ENCODE assay signal across 25 cellular contexts in genomic region chr18:22417496-22418188, GRCh38. TPM values are rescaled to one million over a fixed set of nuclear protein-coding genes. Genes with fewer than 3 reads are reported as not detected.
DNase-seq lines count a peak whose midpoint lies in the region; ATAC-seq and TF ChIP-seq lines count a peak whose summit lies in the region.
"Had no signal": no experiment of that assay in that cellular context is flagged by ENCODE, and none has a peak within 500 bp of the region (broad histone marks: within the 10 kb centered on the region; RNA-seq: fewer than 3 reads in every experiment).

Gene CTAGE1, minus strand, starts transcription at chr18:22417915. Its CDS starts 104 bp downstream, at chr18:22417811.

- DNase-seq in GM23338 (ENCODE audit: low spot score) (peak; percentile 90), adipocyte (ENCODE audit: low read depth) (peak; percentile 23), iPS-NIHi11 (ENCODE audit: low spot score) (peak; percentile 29), smooth muscle cell (lab: John Stamatoyannopoulos, UW; ENCODE audit: unreplicated experiment) (no peak), sigmoid colon (no peak), D341Med (ENCODE audit: low spot score) (no peak)
- DNase-seq: activated CD4-positive, alpha-beta T cell treated with anti-CD3 and anti-CD28 coated beads, Interleukin-2, amount 50 U/mL, for 48 hours; activated CD4-positive, CD25-positive, alpha-beta regulatory T cell; activated gamma-delta T cell; adrenal gland; CD8-positive, alpha-beta memory T cell; DMS79; heart right ventricle; lower lobe of right lung; NCI-H1092 treated with DMSO at 0.1 percent for 48 hours; NCI-H2081; NCI-H524; stimulated activated naive CD4-positive, alpha-beta T cell; SW 1271 had no signal

- no peak within 1 kb of the TSS; the same call in 1 of the 2 replicates for H2AFZ ChIP-seq in GM23338
- peak within 1 kb of the TSS; percentile 32 for H2AFZ ChIP-seq in smooth muscle cell (ENCODE audit: low read depth)

- no peak within 1 kb of the TSS for H3K4me2 ChIP-seq in GM23338
- peak within 1 kb of the TSS; percentile 54 for H3K4me2 ChIP-seq in smooth muscle cell

- H3K79me2 ChIP-seq in GM23338 (replicated peaks; ENCODE audit: insufficient read depth): no peaks in the 10 kb centered on the region
- no peaks in the 10 kb centered on the region for H3K79me2 ChIP-seq in smooth muscle cell (ENCODE audit: low read depth)

- H3K9ac ChIP-seq in adipocyte (ENCODE audit: low read length): no peak within 1 kb of the TSS
- no peak within 1 kb of the TSS for H3K9ac ChIP-seq in smooth muscle cell (ENCODE audit: low read depth)

- H4K20me1 ChIP-seq in GM23338 (replicated peaks; ENCODE audit: insufficient read depth) (no peaks in the 10 kb centered on the region), smooth muscle cell (ENCODE audit: low read depth) (no peaks in the 10 kb centered on the region)

- no peaks in the 10 kb centered on the region for H3K4me1 Mint-ChIP-seq in GM23338
- no peaks in the 10 kb centered on the region for H3K4me1 Mint-ChIP-seq in activated T-helper 17 cell treated with anti-CD3 and anti-CD28 coated beads, Interleukin-2, amount 50 U/mL, for 72 hours
- H3K4me1 Mint-ChIP-seq: CD8-positive, alpha-beta memory T cell had no signal

- no peak for TF ChIP-seq EP300 in sigmoid colon (IDR thresholded peaks at IDR 0.05)

- TF ChIP-seq POLR2A in sigmoid colon (IDR thresholded peaks at IDR 0.05): no peak

- peak; percentile 100 for ATAC-seq in GM23338
- ATAC-seq in activated T-helper 17 cell treated with anti-CD3 and anti-CD28 coated beads, Interleukin-2, amount 50 U/mL, for 72 hours (replicated peaks): no peak
- ATAC-seq: heart right ventricle, lower lobe of right lung had no signal

- H3K9me3 Mint-ChIP-seq in GM23338: peaks cover 10% of the 10 kb centered on the region; the same call in 2 of the 3 replicates
- peaks cover 13% of the 10 kb centered on the region for H3K9me3 Mint-ChIP-seq in activated T-helper 17 cell treated with anti-CD3 and anti-CD28 coated beads, Interleukin-2, amount 50 U/mL, for 72 hours

- no peaks in the 10 kb centered on the region for H3K36me3 Mint-ChIP-seq in GM23338 (ENCODE audit: low read depth)
- no peaks in the 10 kb centered on the region for H3K36me3 Mint-ChIP-seq in activated T-helper 17 cell treated with anti-CD3 and anti-CD28 coated beads, Interleukin-2, amount 50 U/mL, for 72 hours (ENCODE audit: low read depth)

- no peak within 1 kb of the TSS for H3K4me3 Mint-ChIP-seq in GM23338
- no peak within 1 kb of the TSS for H3K4me3 Mint-ChIP-seq in activated T-helper 17 cell treated with anti-CD3 and anti-CD28 coated beads, Interleukin-2, amount 50 U/mL, for 72 hours
- H3K4me3 Mint-ChIP-seq: CD8-positive, alpha-beta memory T cell had no signal

- no peaks in the 10 kb centered on the region for H3K9me2 ChIP-seq in GM23338 (ENCODE audit: insufficient read depth)

- peaks cover 4% of the 10 kb centered on the region for H3K27me3 Mint-ChIP-seq in GM23338 (ENCODE audit: insufficient read depth, low read depth, poor library complexity)
- no peaks in the 10 kb centered on the region for H3K27me3 Mint-ChIP-seq in activated T-helper 17 cell treated with anti-CD3 and anti-CD28 coated beads, Interleukin-2, amount 50 U/mL, for 72 hours

- intact Hi-C loops in sigmoid colon (cut with DNase I): no loop called here

- no peaks in the 10 kb centered on the region for H3K36me3 ChIP-seq in GM23338 (ENCODE audit: insufficient read depth)
- no peaks in the 10 kb centered on the region for H3K36me3 ChIP-seq in adipocyte (ENCODE audit: control insufficient read depth, insufficient read depth, low read length, severe bottlenecking)
- no peaks in the 10 kb centered on the region for H3K36me3 ChIP-seq in smooth muscle cell (ENCODE audit: low read depth)
- no peaks in the 10 kb centered on the region for H3K36me3 ChIP-seq in sigmoid colon
- H3K36me3 ChIP-seq: adrenal gland, heart right ventricle, lower lobe of right lung, thoracic aorta had no signal

- H3K4me3 ChIP-seq in GM23338 (no peak within 1 kb of the TSS), adipocyte (ENCODE audit: low read length) (no peak within 1 kb of the TSS), smooth muscle cell (no peak within 1 kb of the TSS), sigmoid colon (no peak within 1 kb of the TSS)
- H3K4me3 ChIP-seq: adrenal gland, heart right ventricle, lower lobe of right lung, skin epidermis, thoracic aorta had no signal

- H3K27me3 ChIP-seq in GM23338 (ENCODE audit: insufficient read depth) (0 out of 2 replicates have a peak, but pooled peaks cover 4% of the 10 kb centered on the region), adipocyte (replicated peaks; ENCODE audit: control insufficient read depth, insufficient read depth, low read length) (no peaks in the 10 kb centered on the region), smooth muscle cell (ENCODE audit: low read depth) (no peaks in the 10 kb centered on the region), sigmoid colon (no peaks in the 10 kb centered on the region)
- H3K27me3 ChIP-seq: adrenal gland, heart right ventricle had no signal

- H3K4me1 ChIP-seq in GM23338 (ENCODE audit: insufficient read depth) (no peaks in the 10 kb centered on the region), adipocyte (ENCODE audit: control insufficient read depth, insufficient read depth, low read length) (peaks cover 1% of the 10 kb centered on the region), smooth muscle cell (ENCODE audit: low read depth) (no peaks in the 10 kb centered on the region), sigmoid colon (peaks cover 0 to 1% (median under 1%) of the 10 kb centered on the region in 4 donors)
- H3K4me1 ChIP-seq: adrenal gland had no signal

- H3K9me3 ChIP-seq in adipocyte (ENCODE audit: control insufficient read depth, low read length) (no peaks in the 10 kb centered on the region), smooth muscle cell (replicated peaks; ENCODE audit: low read depth) (no peaks in the 10 kb centered on the region), sigmoid colon (no peaks in the 10 kb centered on the region)
- H3K9me3 ChIP-seq: adrenal gland, lower lobe of right lung, thoracic aorta had no signal

- no peaks in the 10 kb centered on the region for H3F3A ChIP-seq in GM23338 (replicated peaks; ENCODE audit: low read depth)
- H3F3A ChIP-seq in smooth muscle cell (ENCODE audit: low read depth): no peaks in the 10 kb centered on the region

- WGBS in smooth muscle cell (ENCODE audit: low lambda C conversion rate): 66% methylated on average over 24 of the region's 24 CpGs
- WGBS in sigmoid colon, 2 donors: 85 to 94% methylated on average over 24 of the region's 24 CpGs

- no peak for TF ChIP-seq CTCF in GM23338 (conservative IDR thresholded peaks at IDR 0.05; ENCODE audit: low read depth in 2 of 2)
- TF ChIP-seq CTCF in smooth muscle cell (IDR thresholded peaks at IDR 0.05; ENCODE audit: borderline replicate concordance, insufficient read depth, poor library complexity, severe bottlenecking): no peak
- TF ChIP-seq CTCF in sigmoid colon (IDR thresholded peaks at IDR 0.05): no peak

- H3K27ac Mint-ChIP-seq in GM23338: no peak within 1 kb of the TSS
- H3K27ac Mint-ChIP-seq in activated T-helper 17 cell treated with anti-CD3 and anti-CD28 coated beads, Interleukin-2, amount 50 U/mL, for 72 hours: no peak within 1 kb of the TSS
- H3K27ac Mint-ChIP-seq: CD8-positive, alpha-beta memory T cell had no signal

- H3K27ac ChIP-seq in GM23338 (ENCODE audit: low read depth) (no peak within 1 kb of the TSS), smooth muscle cell (ENCODE audit: low read depth) (peak within 1 kb of the TSS; percentile 34), sigmoid colon (no peak within 1 kb of the TSS)
- H3K27ac ChIP-seq: adrenal gland, epithelial cell of prostate, heart right ventricle, lower lobe of right lung, skin epidermis, thoracic aorta had no signal

TF ChIP-seq in GM23338, 12 proteins besides CTCF, POLR2A, EP300 and RAD21 (continues in another document):
- TF ChIP-seq EZH2 (IDR thresholded peaks at IDR 0.05; ENCODE audit: low read depth, unreplicated experiment) (no peak), EZH2phosphoT487 (IDR thresholded peaks at IDR 0.05; ENCODE audit: unreplicated experiment) (no peak), ETS1 (IDR thresholded peaks at IDR 0.05) (no peak), JUNB (IDR thresholded peaks at IDR 0.05; ENCODE audit: unreplicated experiment) (no peak), POLR2AphosphoS5 (IDR thresholded peaks at IDR 0.05; ENCODE audit: low read depth) (no peak), ZNF331 (CRISPR knock-in tag; IDR thresholded peaks at IDR 0.05; ENCODE audit: low read depth) (no peak)

RNA-seq across cellular contexts. Expression of gene CTAGE1, which starts in this region (rescaled TPM):
- 0.03 TPM in 1 of 2 replicates, not detected in the other for total RNA-seq in GM23338 (2014; rRNA removed; shearing (Covaris generic))
- 0.05 and 0.06 TPM in 2 replicates for polyA plus RNA-seq in GM23338 (2016; fragmentation: Nextera tagmentation; extraction: Ambion mirVana)
- total RNA-seq in smooth muscle cell: not detected in 2 replicates
- polyA plus RNA-seq in smooth muscle cell: not detected in 2 replicates
- not detected for total RNA-seq in sigmoid colon
- not detected for polyA plus RNA-seq in sigmoid colon
- total RNA-seq in activated T-helper 17 cell treated with anti-CD3 and anti-CD28 coated beads, Interleukin-2, amount 50 U/mL, for 72 hours: not detected
- total RNA-seq: CD8-positive, alpha-beta memory T cell; dermis microvascular lymphatic vessel endothelial cell; lower lobe of right lung; pulmonary artery endothelial cell; thoracic aorta had no signal
- polyA plus RNA-seq: adrenal gland; CD8-positive, alpha-beta memory T cell; heart right ventricle had no signal

Comparison
In these comparisons a context has a peak if more than half of its experiments do, and no peak if none do; other contexts are left out.
1. Peak in DNase-seq and ATAC-seq in GM23338; RNA of the gene not detected or under 1 TPM.
2. DNase-seq: peak in adipocyte (single experiment) and iPS-NIHi11 (single experiment); none in smooth muscle cell (single experiment), sigmoid colon (single experiment) and D341Med (single experiment).